In genomic region chr4:16484711-16485110, GRCh38 we compare ENCODE assay signal across 27 cellular contexts.
"Had no signal": no experiment of that assay in that cellular context is flagged by ENCODE, and none has a peak within 500 bp of the region (broad histone marks: within the 10 kb centered on the region; RNA-seq: fewer than 3 reads in every experiment).

No MANE protein-coding gene starts in this region.

- H3K4me3 Mint-ChIP-seq: natural killer cell treated with Interleukin-12 subunit alpha and Interleukin-12 subunit beta and Interleukin-15 and Interleukin-18, amount 100 ng/mL, for 72 hours; nephron progenitor cell; neural progenitor cell; stimulated activated effector memory CD8-positive, alpha-beta T cell treated with anti-CD3 and anti-CD28 coated beads, Interleukin-12 subunit alpha, Interleukin-12 subunit beta, amount 100 ng/mL, for 72 hours; stimulated activated naive B cell treated with anti-CD40 and anti-IgM and Interleukin-4, amounts not matched to agents 10 μg/mL and 1 μg/mL and 100 μg/mL, for 72 hours; stimulated activated naive CD8-positive, alpha-beta T cell treated with anti-CD3 and anti-CD28 coated beads, Interleukin-15, Interleukin-2, amounts not matched to agents 100 ng/mL and 50 ng/mL, for 24 hours had no signal

- H3K4me3 ChIP-seq: neural progenitor cell, ovary, psoas muscle, right lobe of liver, sigmoid colon, stomach, thoracic aorta, thyroid gland, tibial nerve, upper lobe of left lung, vagina had no signal

- DNase-seq: nephron progenitor cell; occipital lobe; ovary; posterior cingulate gyrus; psoas muscle; right cardiac atrium; right lobe of liver; sigmoid colon; small intestine; stimulated activated CD4-positive, alpha-beta T cell treated with anti-CD3 and anti-CD28 coated beads, Interleukin-15, amount 100 ng/mL, for 24 hours; stimulated activated CD4-positive, alpha-beta T cell treated with anti-CD3 and anti-CD28 coated beads, Interleukin-2, amount 100 ng/mL, for 24 hours; stimulated activated CD4-positive, alpha-beta T cell treated with anti-CD3 and anti-CD28 coated beads, Interleukin-2, amount 100 ng/mL, for 48 hours; stimulated activated CD4-positive, alpha-beta T cell treated with anti-CD3 and anti-CD28 coated beads, Interleukin-4, amount 100 ng/mL, for 24 hours; stimulated activated naive B cell treated with anti-CD40 and anti-IgM and Interleukin-4, amounts not matched to agents 10 μg/mL and 1 μg/mL and 100 μg/mL, for 72 hours; stimulated activated naive CD4-positive, alpha-beta T cell treated with Interleukin-2 at 50 U/mL for 16 hours; stomach; thyroid gland; upper lobe of left lung had no signal

- H3K27me3 ChIP-seq: neural progenitor cell, ovary, right lobe of liver, sigmoid colon, stomach, thyroid gland, tibial nerve, upper lobe of left lung, vagina had no signal

- H3K4me1 Mint-ChIP-seq: neural progenitor cell; stimulated activated effector memory CD8-positive, alpha-beta T cell treated with anti-CD3 and anti-CD28 coated beads, Interleukin-12 subunit alpha, Interleukin-12 subunit beta, amount 100 ng/mL, for 72 hours; stimulated activated naive B cell treated with anti-CD40 and anti-IgM and Interleukin-4, amounts not matched to agents 10 μg/mL and 1 μg/mL and 100 μg/mL, for 72 hours had no signal

- H3K36me3 ChIP-seq: neural progenitor cell, ovary, right lobe of liver, sigmoid colon, stomach, thoracic aorta, thyroid gland, tibial nerve, upper lobe of left lung, vagina had no signal

- H3K27ac Mint-ChIP-seq: natural killer cell treated with Interleukin-12 subunit alpha and Interleukin-12 subunit beta and Interleukin-15 and Interleukin-18, amount 100 ng/mL, for 72 hours; nephron progenitor cell; neural progenitor cell; progenitor cell of endocrine pancreas; stimulated activated effector memory CD8-positive, alpha-beta T cell treated with anti-CD3 and anti-CD28 coated beads, Interleukin-12 subunit alpha, Interleukin-12 subunit beta, amount 100 ng/mL, for 72 hours; stimulated activated naive B cell treated with anti-CD40 and anti-IgM and Interleukin-4, amounts not matched to agents 10 μg/mL and 1 μg/mL and 100 μg/mL, for 72 hours; stimulated activated naive CD8-positive, alpha-beta T cell treated with anti-CD3 and anti-CD28 coated beads, Interleukin-15, Interleukin-2, amounts not matched to agents 100 ng/mL and 50 ng/mL, for 24 hours had no signal

- H3K27me3 Mint-ChIP-seq: progenitor cell of endocrine pancreas; stimulated activated naive B cell treated with anti-CD40 and anti-IgM and Interleukin-4, amounts not matched to agents 10 μg/mL and 1 μg/mL and 100 μg/mL, for 72 hours; stimulated activated naive CD8-positive, alpha-beta T cell treated with anti-CD3 and anti-CD28 coated beads, Interleukin-15, Interleukin-2, amounts not matched to agents 100 ng/mL and 50 ng/mL, for 24 hours had no signal

- H3K9me3 ChIP-seq: ovary, psoas muscle, right lobe of liver, sigmoid colon, stomach, thoracic aorta, thyroid gland, tibial nerve, upper lobe of left lung, vagina had no signal

- H3K36me3 Mint-ChIP-seq: natural killer cell treated with Interleukin-12 subunit alpha and Interleukin-12 subunit beta and Interleukin-15 and Interleukin-18, amount 100 ng/mL, for 72 hours; stimulated activated effector memory CD8-positive, alpha-beta T cell treated with anti-CD3 and anti-CD28 coated beads, Interleukin-12 subunit alpha, Interleukin-12 subunit beta, amount 100 ng/mL, for 72 hours; stimulated activated naive B cell treated with anti-CD40 and anti-IgM and Interleukin-4, amounts not matched to agents 10 μg/mL and 1 μg/mL and 100 μg/mL, for 72 hours had no signal

- H3K4me1 ChIP-seq: neural progenitor cell, parathyroid adenoma, psoas muscle, right lobe of liver, upper lobe of left lung, vagina had no signal
